Comparison of ENCODE assay signal across 26 cellular contexts in genomic region chr3:124609402-124609801, GRCh38.
"Had no signal": no experiment of that assay in that cellular context is flagged by ENCODE, and none has a peak within 500 bp of the region (broad histone marks: within the 10 kb centered on the region; RNA-seq: fewer than 3 reads in every experiment).

No MANE protein-coding gene starts in this region.

- H3K4me3 Mint-ChIP-seq: activated CD4-positive, alpha-beta memory T cell treated with anti-CD3 and anti-CD28 coated beads for 36 hours; activated CD4-positive, alpha-beta T cell treated with anti-CD3 and anti-CD28 coated beads, Interleukin-2, amount 10 ng/mL, durations not matched to agents 24 days and 14 days; activated naive CD4-positive, alpha-beta T cell treated with anti-CD3 and anti-CD28 coated beads, Interleukin-2, amount 10 ng/mL, durations not matched to agents 7 days and 5 days; activated naive CD8-positive, alpha-beta T cell treated with anti-CD3 and anti-CD28 coated beads, Interleukin-2, amount 10 ng/mL, durations not matched to agents 7 days and 5 days; activated T-cell treated with anti-CD3 and anti-CD28 coated beads, Interleukin-2, amount 50 U/mL, for 24 hours; dendritic cell treated with granulocyte-macrophage colony-stimulating factor and Interleukin-4, amounts not matched to agents 40 ng/mL and 50 ng/mL, for 4 days; endodermal cell; natural killer cell treated with Interleukin-12 subunit alpha and Interleukin-12 subunit beta and Interleukin-15 and Interleukin-18, amount 100 ng/mL, for 72 hours; stimulated activated naive B cell treated with anti-CD40 and anti-IgM and Interleukin-4, amounts not matched to agents 10 μg/mL and 1 μg/mL and 100 μg/mL, for 72 hours; T-helper 17 cell had no signal

- H3K27ac Mint-ChIP-seq: activated CD4-positive, alpha-beta memory T cell treated with anti-CD3 and anti-CD28 coated beads for 36 hours; activated CD4-positive, alpha-beta T cell treated with anti-CD3 and anti-CD28 coated beads, Interleukin-2, amount 10 ng/mL, durations not matched to agents 24 days and 14 days; activated naive CD4-positive, alpha-beta T cell treated with anti-CD3 and anti-CD28 coated beads, Interleukin-2, amount 10 ng/mL, durations not matched to agents 7 days and 5 days; activated naive CD8-positive, alpha-beta T cell treated with anti-CD3 and anti-CD28 coated beads, Interleukin-2, amount 10 ng/mL, durations not matched to agents 7 days and 5 days; activated T-cell treated with anti-CD3 and anti-CD28 coated beads, Interleukin-2, amount 50 U/mL, for 24 hours; dendritic cell treated with granulocyte-macrophage colony-stimulating factor and Interleukin-4, amounts not matched to agents 40 ng/mL and 50 ng/mL, for 4 days; endodermal cell; natural killer cell treated with Interleukin-12 subunit alpha and Interleukin-12 subunit beta and Interleukin-15 and Interleukin-18, amount 100 ng/mL, for 72 hours; stimulated activated naive B cell treated with anti-CD40 and anti-IgM and Interleukin-4, amounts not matched to agents 10 μg/mL and 1 μg/mL and 100 μg/mL, for 72 hours; T-helper 17 cell had no signal

- H3K4me1 Mint-ChIP-seq: activated CD4-positive, alpha-beta T cell treated with anti-CD3 and anti-CD28 coated beads, Interleukin-2, amount 10 ng/mL, durations not matched to agents 24 days and 14 days; activated naive CD4-positive, alpha-beta T cell treated with anti-CD3 and anti-CD28 coated beads, Interleukin-2, amount 10 ng/mL, durations not matched to agents 7 days and 5 days had no signal

- DNase-seq: activated CD4-positive, alpha-beta memory T cell treated with anti-CD3 and anti-CD28 coated beads for 36 hours; activated CD4-positive, alpha-beta T cell treated with anti-CD3 and anti-CD28 coated beads, Interleukin-2, amount 10 ng/mL, durations not matched to agents 24 days and 14 days; activated CD4-positive, CD25-positive, alpha-beta regulatory T cell treated with anti-CD3 and anti-CD28 coated beads, Interleukin-2, amount 50 U/mL, for 72 hours; activated CD8-positive, alpha-beta memory T cell treated with anti-CD3 and anti-CD28 coated beads, Interleukin-2, amount 50 U/mL, for 4 hours; activated gamma-delta T cell; activated naive CD4-positive, alpha-beta T cell treated with anti-CD3 and anti-CD28 coated beads, Interleukin-2, amount 10 ng/mL, durations not matched to agents 7 days and 5 days; activated naive CD8-positive, alpha-beta T cell treated with anti-CD3 and anti-CD28 coated beads, Interleukin-2, amount 10 ng/mL, durations not matched to agents 7 days and 5 days; activated T-cell treated with anti-CD3 and anti-CD28 coated beads, Interleukin-2, amount 50 U/mL, for 24 hours; amniotic stem cell; caudate nucleus; endodermal cell; foreskin melanocyte; midbrain; posterior cingulate gyrus; stimulated activated CD4-positive, alpha-beta T cell treated with anti-CD3 and anti-CD28 coated beads, Interleukin-15, amount 100 ng/mL, for 24 hours; stimulated activated CD4-positive, alpha-beta T cell treated with anti-CD3 and anti-CD28 coated beads, Interleukin-2, amount 100 ng/mL, for 24 hours; stimulated activated naive B cell treated with anti-CD40 and anti-IgM and Interleukin-4, amounts not matched to agents 10 μg/mL and 1 μg/mL and 100 μg/mL, for 72 hours; stomach; T-helper 17 cell; T1000; thyroid gland; upper lobe of right lung had no signal

- H3K9me3 Mint-ChIP-seq: activated CD4-positive, alpha-beta memory T cell treated with anti-CD3 and anti-CD28 coated beads for 36 hours; activated CD4-positive, alpha-beta T cell treated with anti-CD3 and anti-CD28 coated beads, Interleukin-2, amount 10 ng/mL, durations not matched to agents 24 days and 14 days; activated naive CD4-positive, alpha-beta T cell treated with anti-CD3 and anti-CD28 coated beads, Interleukin-2, amount 10 ng/mL, durations not matched to agents 7 days and 5 days; activated naive CD8-positive, alpha-beta T cell treated with anti-CD3 and anti-CD28 coated beads, Interleukin-2, amount 10 ng/mL, durations not matched to agents 7 days and 5 days; activated T-cell treated with anti-CD3 and anti-CD28 coated beads, Interleukin-2, amount 50 U/mL, for 24 hours; dendritic cell treated with granulocyte-macrophage colony-stimulating factor and Interleukin-4, amounts not matched to agents 40 ng/mL and 50 ng/mL, for 4 days; endodermal cell; natural killer cell treated with Interleukin-12 subunit alpha and Interleukin-12 subunit beta and Interleukin-15 and Interleukin-18, amount 100 ng/mL, for 72 hours; stimulated activated naive B cell treated with anti-CD40 and anti-IgM and Interleukin-4, amounts not matched to agents 10 μg/mL and 1 μg/mL and 100 μg/mL, for 72 hours had no signal

- H3K4me1 ChIP-seq: upper lobe of right lung had no signal

- H3K4me3 ChIP-seq: esophagus muscularis mucosa, stomach, thyroid gland, upper lobe of right lung had no signal

- H3K27me3 Mint-ChIP-seq: activated CD4-positive, alpha-beta memory T cell treated with anti-CD3 and anti-CD28 coated beads for 36 hours; activated naive CD4-positive, alpha-beta T cell treated with anti-CD3 and anti-CD28 coated beads, Interleukin-2, amount 10 ng/mL, durations not matched to agents 7 days and 5 days; dendritic cell treated with granulocyte-macrophage colony-stimulating factor and Interleukin-4, amounts not matched to agents 40 ng/mL and 50 ng/mL, for 4 days; stimulated activated naive B cell treated with anti-CD40 and anti-IgM and Interleukin-4, amounts not matched to agents 10 μg/mL and 1 μg/mL and 100 μg/mL, for 72 hours had no signal

- H3K27me3 ChIP-seq: esophagus muscularis mucosa, stomach, thyroid gland, upper lobe of right lung had no signal

- ATAC-seq: natural killer cell treated with Interleukin-12 subunit alpha and Interleukin-12 subunit beta and Interleukin-15 and Interleukin-18, amount 100 ng/mL, for 72 hours; sciatic nerve; T-helper 17 cell; upper lobe of right lung had no signal

- H3K27ac ChIP-seq: esophagus muscularis mucosa, thyroid gland, upper lobe of right lung had no signal

- H3K36me3 Mint-ChIP-seq: activated CD4-positive, alpha-beta memory T cell treated with anti-CD3 and anti-CD28 coated beads for 36 hours; activated naive CD4-positive, alpha-beta T cell treated with anti-CD3 and anti-CD28 coated beads, Interleukin-2, amount 10 ng/mL, durations not matched to agents 7 days and 5 days; activated naive CD8-positive, alpha-beta T cell treated with anti-CD3 and anti-CD28 coated beads, Interleukin-2, amount 10 ng/mL, durations not matched to agents 7 days and 5 days; natural killer cell treated with Interleukin-12 subunit alpha and Interleukin-12 subunit beta and Interleukin-15 and Interleukin-18, amount 100 ng/mL, for 72 hours; stimulated activated naive B cell treated with anti-CD40 and anti-IgM and Interleukin-4, amounts not matched to agents 10 μg/mL and 1 μg/mL and 100 μg/mL, for 72 hours had no signal

- H3K36me3 ChIP-seq: esophagus muscularis mucosa, stomach, thyroid gland, upper lobe of right lung had no signal

- H3K9me3 ChIP-seq: esophagus muscularis mucosa, stomach, thyroid gland, upper lobe of right lung had no signal
